ENCODE assay signal across 1 cellular context in the genomic region with DNA sequence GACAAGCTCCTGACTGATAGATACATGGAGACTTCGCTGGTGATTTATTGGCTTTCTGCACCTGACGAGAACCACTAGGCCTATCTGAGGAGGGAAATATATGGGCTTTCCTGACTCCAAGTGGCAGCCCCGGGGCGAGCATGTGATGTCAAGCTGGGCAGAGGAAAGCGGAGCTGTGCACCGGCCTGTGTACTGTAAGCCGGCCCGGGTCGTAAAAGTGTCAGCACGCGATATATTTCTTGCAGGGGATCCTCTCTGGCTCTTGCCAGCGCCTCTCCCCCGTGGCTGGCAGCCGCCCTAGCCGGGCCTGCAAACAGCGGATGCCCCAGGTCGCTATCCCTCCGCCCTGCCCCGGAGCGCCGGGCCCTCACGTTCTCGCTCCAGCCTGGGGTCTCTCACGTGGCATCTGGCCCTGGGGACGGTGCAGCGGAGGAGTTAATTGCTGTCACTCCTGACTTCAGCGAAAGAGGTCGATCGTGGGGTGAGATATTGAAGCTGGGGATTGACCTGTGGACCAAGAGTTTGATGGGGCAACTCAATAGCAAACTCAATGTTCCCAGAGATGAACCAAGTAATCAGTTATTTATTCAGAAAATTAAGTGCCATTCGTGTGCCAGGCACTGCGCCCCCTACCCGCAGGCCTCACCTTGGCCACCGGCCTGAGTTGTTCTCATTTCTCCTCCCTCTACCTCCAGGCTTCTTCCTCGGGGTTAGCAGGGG.
TF ChIP-seq lines count a peak whose summit lies in the region.

No MANE protein-coding gene starts in this region.

TF ChIP-seq in HepG2, 621 proteins besides CTCF, POLR2A, EP300 and RAD21 (continued from another document and continues in another):
- TF ChIP-seq, protein P1, sequence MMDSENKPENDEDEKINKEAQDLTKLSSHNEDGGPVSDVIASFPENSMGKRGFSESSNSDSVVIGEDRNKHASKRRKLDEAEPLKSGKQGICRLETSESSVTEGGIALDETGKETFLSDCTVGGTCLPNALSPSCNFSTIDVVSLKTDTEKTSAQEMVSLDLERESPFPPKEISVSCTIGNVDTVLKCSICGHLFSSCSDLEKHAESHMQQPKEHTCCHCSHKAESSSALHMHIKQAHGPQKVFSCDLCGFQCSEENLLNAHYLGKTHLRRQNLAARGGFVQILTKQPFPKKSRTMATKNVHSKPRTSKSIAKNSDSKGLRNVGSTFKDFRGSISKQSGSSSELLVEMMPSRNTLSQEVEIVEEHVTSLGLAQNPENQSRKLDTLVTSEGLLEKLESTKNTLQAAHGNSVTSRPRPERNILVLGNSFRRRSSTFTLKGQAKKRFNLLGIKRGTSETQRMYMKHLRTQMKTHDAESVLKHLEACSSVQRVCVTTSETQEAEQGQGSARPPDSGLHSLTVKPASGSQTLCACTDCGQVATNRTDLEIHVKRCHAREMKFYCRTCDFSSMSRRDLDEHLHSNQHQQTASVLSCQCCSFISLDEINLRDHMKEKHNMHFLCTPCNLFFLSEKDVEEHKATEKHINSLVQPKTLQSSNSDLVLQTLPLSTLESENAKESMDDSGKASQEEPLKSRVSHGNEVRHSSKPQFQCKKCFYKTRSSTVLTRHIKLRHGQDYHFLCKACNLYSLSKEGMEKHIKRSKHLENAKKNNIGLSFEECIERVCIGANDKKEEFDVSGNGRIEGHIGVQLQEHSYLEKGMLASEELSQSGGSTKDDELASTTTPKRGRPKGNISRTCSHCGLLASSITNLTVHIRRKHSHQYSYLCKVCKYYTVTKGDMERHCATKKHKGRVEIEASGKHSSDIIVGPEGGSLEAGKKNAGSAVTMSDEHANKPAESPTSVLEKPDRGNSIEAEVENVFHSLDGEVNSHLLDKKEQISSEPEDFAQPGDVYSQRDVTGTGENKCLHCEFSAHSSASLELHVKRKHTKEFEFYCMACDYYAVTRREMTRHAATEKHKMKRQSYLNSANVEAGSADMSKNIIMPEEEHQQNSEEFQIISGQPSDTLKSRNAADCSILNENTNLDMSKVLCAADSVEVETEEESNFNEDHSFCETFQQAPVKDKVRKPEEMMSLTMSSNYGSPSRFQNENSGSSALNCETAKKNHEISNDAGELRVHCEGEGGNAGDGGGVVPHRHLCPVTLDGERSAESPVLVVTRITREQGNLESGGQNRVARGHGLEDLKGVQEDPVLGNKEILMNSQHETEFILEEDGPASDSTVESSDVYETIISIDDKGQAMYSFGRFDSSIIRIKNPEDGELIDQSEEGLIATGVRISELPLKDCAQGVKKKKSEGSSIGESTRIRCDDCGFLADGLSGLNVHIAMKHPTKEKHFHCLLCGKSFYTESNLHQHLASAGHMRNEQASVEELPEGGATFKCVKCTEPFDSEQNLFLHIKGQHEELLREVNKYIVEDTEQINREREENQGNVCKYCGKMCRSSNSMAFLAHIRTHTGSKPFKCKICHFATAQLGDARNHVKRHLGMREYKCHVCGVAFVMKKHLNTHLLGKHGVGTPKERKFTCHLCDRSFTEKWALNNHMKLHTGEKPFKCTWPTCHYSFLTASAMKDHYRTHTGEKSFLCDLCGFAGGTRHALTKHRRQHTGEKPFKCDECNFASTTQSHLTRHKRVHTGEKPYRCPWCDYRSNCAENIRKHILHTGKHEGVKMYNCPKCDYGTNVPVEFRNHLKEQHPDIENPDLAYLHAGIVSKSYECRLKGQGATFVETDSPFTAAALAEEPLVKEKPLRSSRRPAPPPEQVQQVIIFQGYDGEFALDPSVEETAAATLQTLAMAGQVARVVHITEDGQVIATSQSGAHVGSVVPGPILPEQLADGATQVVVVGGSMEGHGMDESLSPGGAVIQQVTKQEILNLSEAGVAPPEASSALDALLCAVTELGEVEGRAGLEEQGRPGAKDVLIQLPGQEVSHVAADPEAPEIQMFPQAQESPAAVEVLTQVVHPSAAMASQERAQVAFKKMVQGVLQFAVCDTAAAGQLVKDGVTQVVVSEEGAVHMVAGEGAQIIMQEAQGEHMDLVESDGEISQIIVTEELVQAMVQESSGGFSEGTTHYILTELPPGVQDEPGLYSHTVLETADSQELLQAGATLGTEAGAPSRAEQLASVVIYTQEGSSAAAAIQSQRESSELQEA (CRISPR knock-in tag; IDR thresholded peaks at IDR 0.05; ENCODE audit: not compliant biosample characterization): peak; percentile 65
- TF ChIP-seq ZNF709 (CRISPR knock-in tag; IDR thresholded peaks at IDR 0.05) (peak; percentile 68; the same call in 1 of the 2 replicates), RBAK (CRISPR knock-in tag; IDR thresholded peaks at IDR 0.05) (no peak), U2AF2 (IDR thresholded peaks at IDR 0.05; ENCODE audit: low read depth, low read length) (no peak), ZNF543 (CRISPR knock-in tag; IDR thresholded peaks at IDR 0.05) (no peak), NFYB (CRISPR knock-in tag; IDR thresholded peaks at IDR 0.05) (no peak; the same call in 1 of the 2 replicates), ASH2L (IDR thresholded peaks at IDR 0.05; ENCODE audit: insufficient read length, low read depth, low read length) (peak; percentile 57), ZNF530 (CRISPR knock-in tag; IDR thresholded peaks at IDR 0.05; ENCODE audit: low read depth) (no peak), ZNF670 (CRISPR knock-in tag; IDR thresholded peaks at IDR 0.05; ENCODE audit: borderline replicate concordance) (no peak), MEIS1 (CRISPR knock-in tag; IDR thresholded peaks at IDR 0.05; ENCODE audit: borderline replicate concordance) (peak; percentile 42; the same call in 1 of the 2 replicates), ZIK1 (CRISPR knock-in tag; IDR thresholded peaks at IDR 0.05; ENCODE audit: borderline replicate concordance, low read depth) (no peak), TBX2 (CRISPR knock-in tag; IDR thresholded peaks at IDR 0.05; ENCODE audit: borderline replicate concordance) (0 out of 2 replicates have a peak, but pooled peaks have one; percentile 49), ZNF264 (CRISPR knock-in tag; IDR thresholded peaks at IDR 0.05) (no peak), ZNF737 (CRISPR knock-in tag; IDR thresholded peaks at IDR 0.05; ENCODE audit: borderline replicate concordance) (no peak), ZBTB42 (CRISPR knock-in tag; IDR thresholded peaks at IDR 0.05) (no peak), PHF21A (CRISPR knock-in tag; IDR thresholded peaks at IDR 0.05) (no peak), ETV6 (CRISPR knock-in tag; conservative IDR thresholded peaks at IDR 0.05) (no peak), MED8 (CRISPR knock-in tag; IDR thresholded peaks at IDR 0.05; ENCODE audit: insufficient replicate concordance) (no peak), HMG20B (CRISPR knock-in tag; conservative IDR thresholded peaks at IDR 0.05) (no peak), MXD4 (CRISPR knock-in tag; IDR thresholded peaks at IDR 0.05) (no peak), KDM1A (CRISPR knock-in tag; IDR thresholded peaks at IDR 0.05) (no peak), SRF (IDR thresholded peaks at IDR 0.05; ENCODE audit: low read depth, low read length) (no peak), ESRRA (CRISPR knock-in tag; IDR thresholded peaks at IDR 0.05; ENCODE audit: low read depth) (no peak), ZNF274 (CRISPR knock-in tag; IDR thresholded peaks at IDR 0.05) (peak; percentile 80)
- TF ChIP-seq, protein P2, sequence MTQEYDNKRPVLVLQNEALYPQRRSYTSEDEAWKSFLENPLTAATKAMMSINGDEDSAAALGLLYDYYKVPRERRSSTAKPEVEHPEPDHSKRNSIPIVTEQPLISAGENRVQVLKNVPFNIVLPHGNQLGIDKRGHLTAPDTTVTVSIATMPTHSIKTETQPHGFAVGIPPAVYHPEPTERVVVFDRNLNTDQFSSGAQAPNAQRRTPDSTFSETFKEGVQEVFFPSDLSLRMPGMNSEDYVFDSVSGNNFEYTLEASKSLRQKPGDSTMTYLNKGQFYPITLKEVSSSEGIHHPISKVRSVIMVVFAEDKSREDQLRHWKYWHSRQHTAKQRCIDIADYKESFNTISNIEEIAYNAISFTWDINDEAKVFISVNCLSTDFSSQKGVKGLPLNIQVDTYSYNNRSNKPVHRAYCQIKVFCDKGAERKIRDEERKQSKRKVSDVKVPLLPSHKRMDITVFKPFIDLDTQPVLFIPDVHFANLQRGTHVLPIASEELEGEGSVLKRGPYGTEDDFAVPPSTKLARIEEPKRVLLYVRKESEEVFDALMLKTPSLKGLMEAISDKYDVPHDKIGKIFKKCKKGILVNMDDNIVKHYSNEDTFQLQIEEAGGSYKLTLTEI (CRISPR knock-in tag; conservative IDR thresholded peaks at IDR 0.05): no peak
- TF ChIP-seq, protein P3, sequence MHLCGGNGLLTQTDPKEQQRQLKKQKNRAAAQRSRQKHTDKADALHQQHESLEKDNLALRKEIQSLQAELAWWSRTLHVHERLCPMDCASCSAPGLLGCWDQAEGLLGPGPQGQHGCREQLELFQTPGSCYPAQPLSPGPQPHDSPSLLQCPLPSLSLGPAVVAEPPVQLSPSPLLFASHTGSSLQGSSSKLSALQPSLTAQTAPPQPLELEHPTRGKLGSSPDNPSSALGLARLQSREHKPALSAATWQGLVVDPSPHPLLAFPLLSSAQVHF (CRISPR knock-in tag; IDR thresholded peaks at IDR 0.05): no peak
- TF ChIP-seq, protein P4, sequence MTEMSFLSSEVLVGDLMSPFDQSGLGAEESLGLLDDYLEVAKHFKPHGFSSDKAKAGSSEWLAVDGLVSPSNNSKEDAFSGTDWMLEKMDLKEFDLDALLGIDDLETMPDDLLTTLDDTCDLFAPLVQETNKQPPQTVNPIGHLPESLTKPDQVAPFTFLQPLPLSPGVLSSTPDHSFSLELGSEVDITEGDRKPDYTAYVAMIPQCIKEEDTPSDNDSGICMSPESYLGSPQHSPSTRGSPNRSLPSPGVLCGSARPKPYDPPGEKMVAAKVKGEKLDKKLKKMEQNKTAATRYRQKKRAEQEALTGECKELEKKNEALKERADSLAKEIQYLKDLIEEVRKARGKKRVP (CRISPR knock-in tag; IDR thresholded peaks at IDR 0.05): no peak
- TF ChIP-seq, protein P5, sequence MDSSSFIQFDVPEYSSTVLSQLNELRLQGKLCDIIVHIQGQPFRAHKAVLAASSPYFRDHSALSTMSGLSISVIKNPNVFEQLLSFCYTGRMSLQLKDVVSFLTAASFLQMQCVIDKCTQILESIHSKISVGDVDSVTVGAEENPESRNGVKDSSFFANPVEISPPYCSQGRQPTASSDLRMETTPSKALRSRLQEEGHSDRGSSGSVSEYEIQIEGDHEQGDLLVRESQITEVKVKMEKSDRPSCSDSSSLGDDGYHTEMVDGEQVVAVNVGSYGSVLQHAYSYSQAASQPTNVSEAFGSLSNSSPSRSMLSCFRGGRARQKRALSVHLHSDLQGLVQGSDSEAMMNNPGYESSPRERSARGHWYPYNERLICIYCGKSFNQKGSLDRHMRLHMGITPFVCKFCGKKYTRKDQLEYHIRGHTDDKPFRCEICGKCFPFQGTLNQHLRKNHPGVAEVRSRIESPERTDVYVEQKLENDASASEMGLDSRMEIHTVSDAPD (CRISPR knock-in tag; IDR thresholded peaks at IDR 0.05): no peak
- TF ChIP-seq, protein P6, sequence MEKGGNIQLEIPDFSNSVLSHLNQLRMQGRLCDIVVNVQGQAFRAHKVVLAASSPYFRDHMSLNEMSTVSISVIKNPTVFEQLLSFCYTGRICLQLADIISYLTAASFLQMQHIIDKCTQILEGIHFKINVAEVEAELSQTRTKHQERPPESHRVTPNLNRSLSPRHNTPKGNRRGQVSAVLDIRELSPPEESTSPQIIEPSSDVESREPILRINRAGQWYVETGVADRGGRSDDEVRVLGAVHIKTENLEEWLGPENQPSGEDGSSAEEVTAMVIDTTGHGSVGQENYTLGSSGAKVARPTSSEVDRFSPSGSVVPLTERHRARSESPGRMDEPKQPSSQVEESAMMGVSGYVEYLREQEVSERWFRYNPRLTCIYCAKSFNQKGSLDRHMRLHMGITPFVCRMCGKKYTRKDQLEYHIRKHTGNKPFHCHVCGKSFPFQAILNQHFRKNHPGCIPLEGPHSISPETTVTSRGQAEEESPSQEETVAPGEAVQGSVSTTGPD (CRISPR knock-in tag; IDR thresholded peaks at IDR 0.05): no peak
- TF ChIP-seq, protein P7, sequence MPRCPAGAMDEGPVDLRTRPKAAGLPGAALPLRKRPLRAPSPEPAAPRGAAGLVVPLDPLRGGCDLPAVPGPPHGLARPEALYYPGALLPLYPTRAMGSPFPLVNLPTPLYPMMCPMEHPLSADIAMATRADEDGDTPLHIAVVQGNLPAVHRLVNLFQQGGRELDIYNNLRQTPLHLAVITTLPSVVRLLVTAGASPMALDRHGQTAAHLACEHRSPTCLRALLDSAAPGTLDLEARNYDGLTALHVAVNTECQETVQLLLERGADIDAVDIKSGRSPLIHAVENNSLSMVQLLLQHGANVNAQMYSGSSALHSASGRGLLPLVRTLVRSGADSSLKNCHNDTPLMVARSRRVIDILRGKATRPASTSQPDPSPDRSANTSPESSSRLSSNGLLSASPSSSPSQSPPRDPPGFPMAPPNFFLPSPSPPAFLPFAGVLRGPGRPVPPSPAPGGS (CRISPR knock-in tag; IDR thresholded peaks at IDR 0.05): peak; percentile 57; the same call in 1 of the 2 replicates
- TF ChIP-seq, protein P8, sequence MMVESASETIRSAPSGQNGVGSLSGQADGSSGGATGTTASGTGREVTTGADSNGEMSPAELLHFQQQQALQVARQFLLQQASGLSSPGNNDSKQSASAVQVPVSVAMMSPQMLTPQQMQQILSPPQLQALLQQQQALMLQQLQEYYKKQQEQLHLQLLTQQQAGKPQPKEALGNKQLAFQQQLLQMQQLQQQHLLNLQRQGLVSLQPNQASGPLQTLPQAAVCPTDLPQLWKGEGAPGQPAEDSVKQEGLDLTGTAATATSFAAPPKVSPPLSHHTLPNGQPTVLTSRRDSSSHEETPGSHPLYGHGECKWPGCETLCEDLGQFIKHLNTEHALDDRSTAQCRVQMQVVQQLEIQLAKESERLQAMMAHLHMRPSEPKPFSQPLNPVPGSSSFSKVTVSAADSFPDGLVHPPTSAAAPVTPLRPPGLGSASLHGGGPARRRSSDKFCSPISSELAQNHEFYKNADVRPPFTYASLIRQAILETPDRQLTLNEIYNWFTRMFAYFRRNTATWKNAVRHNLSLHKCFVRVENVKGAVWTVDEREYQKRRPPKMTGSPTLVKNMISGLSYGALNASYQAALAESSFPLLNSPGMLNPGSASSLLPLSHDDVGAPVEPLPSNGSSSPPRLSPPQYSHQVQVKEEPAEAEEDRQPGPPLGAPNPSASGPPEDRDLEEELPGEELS (CRISPR knock-in tag; IDR thresholded peaks at IDR 0.05): no peak; the same call in 1 of the 2 replicates
- TF ChIP-seq, protein P9, sequence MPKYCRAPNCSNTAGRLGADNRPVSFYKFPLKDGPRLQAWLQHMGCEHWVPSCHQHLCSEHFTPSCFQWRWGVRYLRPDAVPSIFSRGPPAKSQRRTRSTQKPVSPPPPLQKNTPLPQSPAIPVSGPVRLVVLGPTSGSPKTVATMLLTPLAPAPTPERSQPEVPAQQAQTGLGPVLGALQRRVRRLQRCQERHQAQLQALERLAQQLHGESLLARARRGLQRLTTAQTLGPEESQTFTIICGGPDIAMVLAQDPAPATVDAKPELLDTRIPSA (CRISPR knock-in tag; IDR thresholded peaks at IDR 0.05; ENCODE audit: borderline replicate concordance): no peak
- TF ChIP-seq, protein P10, sequence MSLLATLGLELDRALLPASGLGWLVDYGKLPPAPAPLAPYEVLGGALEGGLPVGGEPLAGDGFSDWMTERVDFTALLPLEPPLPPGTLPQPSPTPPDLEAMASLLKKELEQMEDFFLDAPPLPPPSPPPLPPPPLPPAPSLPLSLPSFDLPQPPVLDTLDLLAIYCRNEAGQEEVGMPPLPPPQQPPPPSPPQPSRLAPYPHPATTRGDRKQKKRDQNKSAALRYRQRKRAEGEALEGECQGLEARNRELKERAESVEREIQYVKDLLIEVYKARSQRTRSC (CRISPR knock-in tag; IDR thresholded peaks at IDR 0.05; ENCODE audit: low read depth): no peak
- TF ChIP-seq, protein P11, sequence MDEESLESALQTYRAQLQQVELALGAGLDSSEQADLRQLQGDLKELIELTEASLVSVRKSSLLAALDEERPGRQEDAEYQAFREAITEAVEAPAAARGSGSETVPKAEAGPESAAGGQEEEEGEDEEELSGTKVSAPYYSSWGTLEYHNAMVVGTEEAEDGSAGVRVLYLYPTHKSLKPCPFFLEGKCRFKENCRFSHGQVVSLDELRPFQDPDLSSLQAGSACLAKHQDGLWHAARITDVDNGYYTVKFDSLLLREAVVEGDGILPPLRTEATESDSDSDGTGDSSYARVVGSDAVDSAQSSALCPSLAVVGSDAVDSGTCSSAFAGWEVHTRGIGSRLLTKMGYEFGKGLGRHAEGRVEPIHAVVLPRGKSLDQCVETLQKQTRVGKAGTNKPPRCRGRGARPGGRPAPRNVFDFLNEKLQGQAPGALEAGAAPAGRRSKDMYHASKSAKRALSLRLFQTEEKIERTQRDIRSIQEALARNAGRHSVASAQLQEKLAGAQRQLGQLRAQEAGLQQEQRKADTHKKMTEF (CRISPR knock-in tag; IDR thresholded peaks at IDR 0.05): no peak
